Comparison of ENCODE assay signal across 16 cellular contexts in genomic region chr13:50198508-50198907, GRCh38.
A peak's percentile ranks its signal among the peaks of the same experiment; 100 is the strongest.
DNase-seq lines count a peak whose midpoint lies in the region; ATAC-seq and TF ChIP-seq lines count a peak whose summit lies in the region.
"Had no signal": no experiment of that assay in that cellular context is flagged by ENCODE, and none has a peak within 500 bp of the region (broad histone marks: within the 10 kb centered on the region; RNA-seq: fewer than 3 reads in every experiment).

No MANE protein-coding gene starts in this region.

- no peaks in the 10 kb centered on the region for H3K9me3 ChIP-seq in breast epithelium
- H3K9me3 ChIP-seq: colonic mucosa, HAP-1 had no signal

- H3K4me3 ChIP-seq in breast epithelium (no peak overlapping the region), choroid plexus epithelial cell (ENCODE audit: low read depth, low read length) (no peak overlapping the region)
- H3K4me3 ChIP-seq: colonic mucosa, HAP-1 had no signal

- H3K27ac Mint-ChIP-seq in MCF 10A (ENCODE audit: low read depth, unreplicated experiment): peak overlapping the region; percentile 18
- H3K27ac Mint-ChIP-seq: activated CD8-positive, alpha-beta T cell treated with anti-CD3 and anti-CD28 coated beads for 36 hours; activated naive CD4-positive, alpha-beta T cell treated with anti-CD3 and anti-CD28 coated beads, Interleukin-2, amount 50 U/mL, for 72 hours; T-cell had no signal

- H3K36me3 ChIP-seq in breast epithelium: no peaks in the 10 kb centered on the region
- H3K36me3 ChIP-seq: colonic mucosa, HAP-1 had no signal

- TF ChIP-seq CTCF in MCF 10A (IDR thresholded peaks at IDR 0.05; ENCODE audit: unreplicated experiment): no peak
- no peak for TF ChIP-seq CTCF in breast epithelium (IDR thresholded peaks at IDR 0.05)
- no peak for TF ChIP-seq CTCF in choroid plexus epithelial cell (conservative IDR thresholded peaks at IDR 0.05; ENCODE audit: low read depth, low read length)

- CTCF ChIA-PET in MCF 10A (lab: Yijun Ruan, JAX): interaction anchor here (0.5 kb wide), 1 partner anchor 1614 kb away, joined by 5 read pairs; no protein-coding TSS in a partner anchor

- DNase-seq in MCF 10A (ENCODE audit: unreplicated experiment) (peak; percentile 97), breast epithelium (ENCODE audit: low spot score in 2 of 2) (no peak), NCI-H446 treated with DMSO at 0.1 percent for 48 hours (lab: John Stamatoyannopoulos, UW) (peak; percentile 12), choroid plexus epithelial cell (ENCODE audit: low read depth) (peak; percentile 76), stromal cell of bone marrow (ENCODE audit: low read depth) (peak; percentile 61), H4 (ENCODE audit: low spot score) (no peak), NCI-H1092 (lab: John Stamatoyannopoulos, UW) (no peak)
- DNase-seq: activated CD8-positive, alpha-beta T cell treated with anti-CD3 and anti-CD28 coated beads for 36 hours; C1 segment of cervical spinal cord; colonic mucosa; head of caudate nucleus; T-cell had no signal

- POLR2A ChIA-PET in MCF 10A (lab: Yijun Ruan, JAX): no interaction called here

- intact Hi-C loops in MCF 10A (cut with micrococcal nuclease) (loop anchor here (1.0 kb wide), 1 partner anchor 24 kb away; no protein-coding TSS in a partner anchor), breast epithelium (cut with DNase I; ENCODE audit: low total_unique reads) (loop anchor here (5.0 kb wide), 1 partner anchor 674 kb away; no protein-coding TSS in a partner anchor)

- H3K9me3 Mint-ChIP-seq in MCF 10A (ENCODE audit: unreplicated experiment): peaks cover 6% of the 10 kb centered on the region
- H3K9me3 Mint-ChIP-seq: activated CD8-positive, alpha-beta T cell treated with anti-CD3 and anti-CD28 coated beads for 36 hours; activated naive CD4-positive, alpha-beta T cell treated with anti-CD3 and anti-CD28 coated beads, Interleukin-2, amount 50 U/mL, for 72 hours; T-cell had no signal

- no peak overlapping the region for H3K4me3 Mint-ChIP-seq in MCF 10A (ENCODE audit: unreplicated experiment)
- H3K4me3 Mint-ChIP-seq: activated CD8-positive, alpha-beta T cell treated with anti-CD3 and anti-CD28 coated beads for 36 hours; IgD-negative memory B cell; T-cell had no signal

- no peaks in the 10 kb centered on the region for H3K36me3 Mint-ChIP-seq in MCF 10A (ENCODE audit: insufficient read depth, unreplicated experiment)
- H3K36me3 Mint-ChIP-seq: activated naive CD4-positive, alpha-beta T cell treated with anti-CD3 and anti-CD28 coated beads, Interleukin-2, amount 50 U/mL, for 72 hours; IgD-negative memory B cell; T-cell had no signal

- ATAC-seq in HG03139 (IDR thresholded peaks at IDR 0.05; ENCODE audit: unreplicated experiment): no peak
- ATAC-seq: activated CD8-positive, alpha-beta T cell treated with anti-CD3 and anti-CD28 coated beads for 36 hours; activated naive CD4-positive, alpha-beta T cell treated with anti-CD3 and anti-CD28 coated beads, Interleukin-2, amount 50 U/mL, for 72 hours; T-cell had no signal

- no peaks in the 10 kb centered on the region for H3K27me3 ChIP-seq in breast epithelium
- H3K27me3 ChIP-seq: colonic mucosa had no signal

- BruUV-seq in MCF 10A (replicated peaks; lab: Mats Ljungman, UMichigan): no TSS peak

- no peak for TF ChIP-seq POLR2A in breast epithelium (IDR thresholded peaks at IDR 0.05)

- peaks cover 19% of the 10 kb centered on the region for H3K4me1 Mint-ChIP-seq in MCF 10A (ENCODE audit: insufficient read depth, unreplicated experiment)
- H3K4me1 Mint-ChIP-seq: IgD-negative memory B cell, T-cell had no signal

- no peaks in the 10 kb centered on the region for H3K4me1 ChIP-seq in breast epithelium
- H3K4me1 ChIP-seq: colonic mucosa, HAP-1 had no signal

- no peak overlapping the region for H3K27ac ChIP-seq in breast epithelium
- H3K27ac ChIP-seq: colonic mucosa had no signal

- H3K27me3 Mint-ChIP-seq in MCF 10A (ENCODE audit: insufficient read depth, unreplicated experiment): no peaks in the 10 kb centered on the region
- H3K27me3 Mint-ChIP-seq: IgD-negative memory B cell had no signal

Comparison
In these comparisons a context has a peak if more than half of its experiments do, and no peak if none do; other contexts are left out.
1. DNase-seq: peak in MCF 10A (single experiment), NCI-H446 treated with DMSO at 0.1 percent for 48 hours (single experiment), choroid plexus epithelial cell (single experiment) and stromal cell of bone marrow (single experiment); none in breast epithelium (0 of 2), H4 (single experiment) and NCI-H1092 (single experiment).